ENCODE assay signal across 21 cellular contexts in genomic region chr17:14688134-14688533, GRCh38.
DNase-seq lines count a peak whose midpoint lies in the region; ATAC-seq and TF ChIP-seq lines count a peak whose summit lies in the region.
"Had no signal": no experiment of that assay in that cellular context is flagged by ENCODE, and none has a peak within 500 bp of the region (broad histone marks: within the 10 kb centered on the region; RNA-seq: fewer than 3 reads in every experiment).

No MANE protein-coding gene starts in this region.

- H3K36me3 ChIP-seq in SK-N-SH (replicated peaks in 1 of 2; ENCODE audit: control insufficient read depth in 1 of 2, insufficient read depth in 2 of 2, low read length in 1 of 2), result peaks cover 0 to 4% of the 10 kb centered on the region in 2 experiments
- no peaks in the 10 kb centered on the region for H3K36me3 ChIP-seq in OCI-LY3 (replicated peaks; ENCODE audit: low read depth, low read length)
- H3K36me3 ChIP-seq in endodermal cell (ENCODE audit: control insufficient read depth, insufficient read depth, low read length), result no peaks in the 10 kb centered on the region
- H3K36me3 ChIP-seq: left lung, uterus had no signal

- no peak overlapping the region for H3K4me3 Mint-ChIP-seq in endodermal cell
- H3K4me3 Mint-ChIP-seq: activated B cell treated with CpG ODN at 0.5 μM for 24 hours; naive B cell; stimulated activated naive CD8-positive, alpha-beta T cell treated with anti-CD3 and anti-CD28 coated beads, Interleukin-15, Interleukin-2, amounts not matched to agents 100 ng/mL and 50 ng/mL, for 24 hours; T-cell had no signal

- H4K20me1 ChIP-seq in SK-N-SH (ENCODE audit: insufficient read depth) (no peaks in the 10 kb centered on the region), OCI-LY3 (ENCODE audit: insufficient read depth, low read length) (no peaks in the 10 kb centered on the region)

- no peak for ATAC-seq in SK-N-SH treated with all-trans-retinoic acid at 6 μM for 48 hours
- ATAC-seq: left lung, psoas muscle, T-cell had no signal

- no peaks in the 10 kb centered on the region for H3K9me3 ChIP-seq in SK-N-SH
- no peaks in the 10 kb centered on the region for H3K9me3 ChIP-seq in OCI-LY3 (ENCODE audit: insufficient read depth, low read length)
- H3K9me3 ChIP-seq in endodermal cell (ENCODE audit: control insufficient read depth, low read length), result peaks cover 25% of the 10 kb centered on the region
- H3K9me3 ChIP-seq: uterus had no signal

- no peak for TF ChIP-seq RAD21 in SK-N-SH (IDR thresholded peaks at IDR 0.05; ENCODE audit: low read length)

- no peak overlapping the region for H3K9ac ChIP-seq in SK-N-SH
- no peak overlapping the region for H3K9ac ChIP-seq in OCI-LY3 (ENCODE audit: low read length)
- H3K9ac ChIP-seq in endodermal cell (ENCODE audit: extremely low read depth, low read length, poor library complexity, severe bottlenecking), result no peak overlapping the region

- POLR2A ChIA-PET in SK-N-SH (lab: Yijun Ruan, JAX), result no interaction called here

- TF ChIP-seq EP300 in SK-N-SH (IDR thresholded peaks at IDR 0.05; ENCODE audit: borderline replicate concordance in 1 of 2, low read depth in 1 of 2, low read length in 1 of 2), result no peak

- no peaks in the 10 kb centered on the region for H3F3A ChIP-seq in SK-N-SH (replicated peaks; ENCODE audit: insufficient read depth)

- H3K27ac Mint-ChIP-seq in endodermal cell, result no peak overlapping the region
- H3K27ac Mint-ChIP-seq: activated B cell treated with CpG ODN at 0.5 μM for 24 hours; naive B cell; stimulated activated naive CD8-positive, alpha-beta T cell treated with anti-CD3 and anti-CD28 coated beads, Interleukin-15, Interleukin-2, amounts not matched to agents 100 ng/mL and 50 ng/mL, for 24 hours; T-cell had no signal

- H3K4me2 ChIP-seq in SK-N-SH (no peak overlapping the region), OCI-LY3 (ENCODE audit: low read length) (no peak overlapping the region)

- WGBS in SK-N-SH (ENCODE audit: low lambda C conversion rate), result 0% methylated on average over 3 of the region's 3 CpGs
- 90 to 92% methylated on average over 2 to 3 of the region's 3 CpGs for WGBS in endodermal cell (ENCODE audit: insufficient coverage in 1 of 2, insufficient read length in 1 of 2), 2 experiments

- DNase-seq in SK-N-SH (no peak), endodermal cell (no peak), retinal pigment epithelial cell (ENCODE audit: low read depth) (no peak), DMS153 treated with DMSO at 0.1 percent for 48 hours (lab: John Stamatoyannopoulos, UW; ENCODE audit: unreplicated experiment) (no peak), NCI-H446 (lab: John Stamatoyannopoulos, UW) (no peak), cardiac septum (ENCODE audit: low spot score) (no peak)
- DNase-seq: ACHN; activated B cell treated with CpG ODN at 0.5 μM for 24 hours; activated effector memory CD4-positive, alpha-beta T cell treated with Interleukin-2 at 50 U/mL for 16 hours; amniotic stem cell; cortex of kidney; left lung; naive B cell; NCI-H1694 treated with DMSO at 0.1 percent for 48 hours; NCI-H524; psoas muscle; T-cell; uterus had no signal

- H3K9me3 Mint-ChIP-seq in endodermal cell, result peaks cover 26% of the 10 kb centered on the region

- H3K27me3 ChIP-seq in SK-N-SH (ENCODE audit: insufficient read depth) (no peaks in the 10 kb centered on the region), OCI-LY3 (ENCODE audit: low read depth, low read length) (no peaks in the 10 kb centered on the region), endodermal cell (ENCODE audit: control insufficient read depth, insufficient read depth, low read length, poor library complexity, severe bottlenecking) (no peaks in the 10 kb centered on the region)
- H3K27me3 ChIP-seq: left lung, uterus had no signal

- TF ChIP-seq CTCF in SK-N-SH (IDR thresholded peaks at IDR 0.05) (peak; percentile 12; the same call in 1 of the 2 replicates), OCI-LY3 (IDR thresholded peaks at IDR 0.05; ENCODE audit: low read depth, low read length) (0 out of 2 replicates have a peak, but pooled peaks have one; percentile 4), endodermal cell (conservative IDR thresholded peaks at IDR 0.05) (peak; percentile 68), retinal pigment epithelial cell (conservative IDR thresholded peaks at IDR 0.05; ENCODE audit: low read depth, low read length) (peak; percentile 26)

- 0 out of 2 replicates have a peak, but pooled peaks cover 6% of the 10 kb centered on the region for H3K9me2 ChIP-seq in SK-N-SH

- CTCF ChIA-PET in SK-N-SH (lab: Yijun Ruan, JAX), result interaction anchor here (0.6 kb wide), 1 partner anchor 12 kb away, joined by 3 read pairs; no protein-coding TSS in a partner anchor

- H3K79me2 ChIP-seq in SK-N-SH (ENCODE audit: insufficient read depth), result no peaks in the 10 kb centered on the region
- no peaks in the 10 kb centered on the region for H3K79me2 ChIP-seq in OCI-LY3 (ENCODE audit: low read length)

- no peak overlapping the region for H3K4me3 ChIP-seq in SK-N-SH (ENCODE audit: low read depth in 2 of 2, low read length in 1 of 2)
- H3K4me3 ChIP-seq in OCI-LY3 (ENCODE audit: low read length), result no peak overlapping the region
- no peak overlapping the region for H3K4me3 ChIP-seq in endodermal cell (ENCODE audit: low read length)
- no peak overlapping the region for H3K4me3 ChIP-seq in retinal pigment epithelial cell (ENCODE audit: low read length)
- H3K4me3 ChIP-seq: left lung, psoas muscle, uterus had no signal

- no peak overlapping the region for H3K27ac ChIP-seq in SK-N-SH (ENCODE audit: low read depth in 2 of 2, low read length in 1 of 2)
- no peak overlapping the region for H3K27ac ChIP-seq in OCI-LY3 (ENCODE audit: low read length)
- no peak overlapping the region for H3K27ac ChIP-seq in endodermal cell (ENCODE audit: low read depth, low read length)
- H3K27ac ChIP-seq: left lung, psoas muscle, uterus had no signal

- intact Hi-C loops in cardiac septum (cut with DNase I), result no loop called here

- H2AFZ ChIP-seq in SK-N-SH (ENCODE audit: low read depth) (no peak overlapping the region), OCI-LY3 (ENCODE audit: low read depth, low read length) (no peak overlapping the region)

- H3K36me3 Mint-ChIP-seq in endodermal cell (ENCODE audit: low read depth), result peaks cover 2% of the 10 kb centered on the region

- H3K4me1 Mint-ChIP-seq in endodermal cell, result peaks cover 1% of the 10 kb centered on the region
- H3K4me1 Mint-ChIP-seq: activated B cell treated with CpG ODN at 0.5 μM for 24 hours, naive B cell had no signal

- H3K27me3 Mint-ChIP-seq in endodermal cell (ENCODE audit: insufficient read depth), result no peaks in the 10 kb centered on the region
- H3K27me3 Mint-ChIP-seq: stimulated activated naive CD8-positive, alpha-beta T cell treated with anti-CD3 and anti-CD28 coated beads, Interleukin-15, Interleukin-2, amounts not matched to agents 100 ng/mL and 50 ng/mL, for 24 hours had no signal

- H3K4me1 ChIP-seq in SK-N-SH (ENCODE audit: control insufficient read depth in 1 of 2, insufficient read depth in 2 of 2, low read depth in 1 of 2, low read length in 1 of 2) (no peaks in the 10 kb centered on the region), OCI-LY3 (ENCODE audit: low read length) (no peaks in the 10 kb centered on the region), endodermal cell (ENCODE audit: control insufficient read depth, insufficient read depth, low read length) (no peaks in the 10 kb centered on the region)
- H3K4me1 ChIP-seq: left lung, psoas muscle, uterus had no signal

TF ChIP-seq in SK-N-SH, 30 proteins besides CTCF, POLR2A, EP300 and RAD21 (continues in another document):
- TF ChIP-seq, protein P1, sequence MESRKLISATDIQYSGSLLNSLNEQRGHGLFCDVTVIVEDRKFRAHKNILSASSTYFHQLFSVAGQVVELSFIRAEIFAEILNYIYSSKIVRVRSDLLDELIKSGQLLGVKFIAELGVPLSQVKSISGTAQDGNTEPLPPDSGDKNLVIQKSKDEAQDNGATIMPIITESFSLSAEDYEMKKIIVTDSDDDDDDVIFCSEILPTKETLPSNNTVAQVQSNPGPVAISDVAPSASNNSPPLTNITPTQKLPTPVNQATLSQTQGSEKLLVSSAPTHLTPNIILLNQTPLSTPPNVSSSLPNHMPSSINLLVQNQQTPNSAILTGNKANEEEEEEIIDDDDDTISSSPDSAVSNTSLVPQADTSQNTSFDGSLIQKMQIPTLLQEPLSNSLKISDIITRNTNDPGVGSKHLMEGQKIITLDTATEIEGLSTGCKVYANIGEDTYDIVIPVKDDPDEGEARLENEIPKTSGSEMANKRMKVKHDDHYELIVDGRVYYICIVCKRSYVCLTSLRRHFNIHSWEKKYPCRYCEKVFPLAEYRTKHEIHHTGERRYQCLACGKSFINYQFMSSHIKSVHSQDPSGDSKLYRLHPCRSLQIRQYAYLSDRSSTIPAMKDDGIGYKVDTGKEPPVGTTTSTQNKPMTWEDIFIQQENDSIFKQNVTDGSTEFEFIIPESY (IDR thresholded peaks at IDR 0.05; ENCODE audit: borderline replicate concordance, low read depth), result no peak
- TF ChIP-seq SMC3 (IDR thresholded peaks at IDR 0.05; ENCODE audit: low read depth, low read length), result no peak
- TF ChIP-seq POLR2AphosphoS5 (IDR thresholded peaks at IDR 0.05; ENCODE audit: low read depth, low read length), result no peak
- TF ChIP-seq FOXJ3 (CRISPR knock-in tag; IDR thresholded peaks at IDR 0.05), result no peak
- no peak for TF ChIP-seq TCF12 (IDR thresholded peaks at IDR 0.05)
- TF ChIP-seq MXI1 (IDR thresholded peaks at IDR 0.05; ENCODE audit: low read depth, low read length), result no peak

TF ChIP-seq in SK-N-SH treated with all-trans-retinoic acid at 6 μM for 48 hours, 23 proteins besides CTCF, POLR2A, EP300 and RAD21 (continues in another document):
- TF ChIP-seq, protein P2, sequence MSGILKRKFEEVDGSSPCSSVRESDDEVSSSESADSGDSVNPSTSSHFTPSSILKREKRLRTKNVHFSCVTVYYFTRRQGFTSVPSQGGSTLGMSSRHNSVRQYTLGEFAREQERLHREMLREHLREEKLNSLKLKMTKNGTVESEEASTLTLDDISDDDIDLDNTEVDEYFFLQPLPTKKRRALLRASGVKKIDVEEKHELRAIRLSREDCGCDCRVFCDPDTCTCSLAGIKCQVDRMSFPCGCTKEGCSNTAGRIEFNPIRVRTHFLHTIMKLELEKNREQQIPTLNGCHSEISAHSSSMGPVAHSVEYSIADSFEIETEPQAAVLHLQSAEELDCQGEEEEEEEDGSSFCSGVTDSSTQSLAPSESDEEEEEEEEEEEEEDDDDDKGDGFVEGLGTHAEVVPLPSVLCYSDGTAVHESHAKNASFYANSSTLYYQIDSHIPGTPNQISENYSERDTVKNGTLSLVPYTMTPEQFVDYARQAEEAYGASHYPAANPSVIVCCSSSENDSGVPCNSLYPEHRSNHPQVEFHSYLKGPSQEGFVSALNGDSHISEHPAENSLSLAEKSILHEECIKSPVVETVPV (CRISPR knock-in tag; IDR thresholded peaks at IDR 0.05), result no peak
- TF ChIP-seq ZFP3 (CRISPR knock-in tag; IDR thresholded peaks at IDR 0.05) (no peak), ARNTL (CRISPR knock-in tag; IDR thresholded peaks at IDR 0.05; ENCODE audit: borderline replicate concordance, low read depth) (no peak), CSDC2 (CRISPR knock-in tag; IDR thresholded peaks at IDR 0.05) (no peak), ESRRG (CRISPR knock-in tag; IDR thresholded peaks at IDR 0.05) (no peak), PPARA (CRISPR knock-in tag; IDR thresholded peaks at IDR 0.05; ENCODE audit: borderline replicate concordance) (no peak), ZNF70 (CRISPR knock-in tag; IDR thresholded peaks at IDR 0.05) (no peak), GLIS3 (CRISPR knock-in tag; IDR thresholded peaks at IDR 0.05) (no peak), ZC3H10 (CRISPR knock-in tag; IDR thresholded peaks at IDR 0.05) (no peak)

Comparison
In these comparisons a context has a peak if more than half of its experiments do, and no peak if none do; other contexts are left out.
1. CTCF ChIP-seq: peak in every context shown above with its lines; median percentile 68 in endodermal cell; 26 in retinal pigment epithelial cell; 12 in SK-N-SH; 4 in OCI-LY3.